ENCODE assay signal across 8 cellular contexts in genomic region chr9:93095205-93096130, GRCh38. TPM values are rescaled to one million over a fixed set of nuclear protein-coding genes. Genes with fewer than 3 reads are reported as not detected.
DNase-seq lines count a peak whose midpoint lies in the region; ATAC-seq and TF ChIP-seq lines count a peak whose summit lies in the region.

No MANE protein-coding gene starts in this region.

- peak overlapping the region; percentile 28 to 69 for H3K27ac ChIP-seq in aorta (ENCODE audit: low read depth in 1 of 2, low read length in 2 of 2)

- 6 to 13% methylated on average over 42 to 92 of the region's 95 CpGs for WGBS in aorta, 2 donors

- H3K4me1 ChIP-seq in aorta (ENCODE audit: control insufficient read depth in 1 of 2, insufficient read depth in 2 of 2, low read length in 2 of 2), result peaks cover 2 to 8% of the 10 kb centered on the region in 2 donors

- ATAC-seq in GM18517 (IDR thresholded peaks at IDR 0.05; ENCODE audit: unreplicated experiment), result peak; percentile 53
- ATAC-seq in HG03025 (IDR thresholded peaks at IDR 0.05; ENCODE audit: low FRiP score, unreplicated experiment), result peak; percentile 63
- ATAC-seq in aorta (ENCODE audit: low FRiP score), result peak; percentile 93

- DNase-seq in NCI-H2029 treated with DMSO at 0.1 percent for 48 hours (lab: John Stamatoyannopoulos, UW), result peak; percentile 98
- DNase-seq in T-helper 9 cell, result peak; percentile 100
- DNase-seq in astrocyte of the cerebellum (ENCODE audit: low read depth), result peak; percentile 94
- DNase-seq in hippocampal formation (lab: John Stamatoyannopoulos, UW), result peak; percentile 97 to 100
- DNase-seq in renal cortical epithelial cell (ENCODE audit: low read depth), result peak; percentile 89
- DNase-seq in aorta, result peak; percentile 100

- H3K36me3 ChIP-seq in aorta (ENCODE audit: control insufficient read depth in 1 of 2, insufficient read depth in 2 of 2, low read length in 1 of 2), result no peaks in the 10 kb centered on the region

- intact Hi-C loops in aorta (cut with DNase I), result loop anchor here (2.0 to 10.0 kb wide), 4 partner anchors 37 to 91 kb away; partner anchors contain the start of gene NINJ1 (in 1 of the 2)

- H3K9me3 ChIP-seq in aorta (ENCODE audit: control insufficient read depth, low read length), result peaks cover 2% of the 10 kb centered on the region

- no peaks in the 10 kb centered on the region for H3K27me3 ChIP-seq in aorta (ENCODE audit: control insufficient read depth in 1 of 2, insufficient read depth in 2 of 2, low read length in 1 of 2)

- no peak for TF ChIP-seq CTCF in astrocyte of the cerebellum (IDR thresholded peaks at IDR 0.05; ENCODE audit: low read depth, low read length, missing control alignments)

- peak overlapping the region; percentile 82 for H3K4me3 ChIP-seq in astrocyte of the cerebellum (ENCODE audit: low read depth, low read length)
- H3K4me3 ChIP-seq in aorta (ENCODE audit: low read length in 2 of 2), result peak overlapping the region in 1 of 2 donors; percentile 31

- in situ Hi-C loops in astrocyte of the cerebellum (cut with HindIII; ENCODE audit: low sequenced_read_pairs), result no loop called here

RNA-seq across cellular contexts. Expression of gene CARD19, which starts 0.5 kb away (rescaled TPM):
- total RNA-seq in renal cortical epithelial cell (38.0 and 71.7 TPM in 2 replicates), aorta (10 to 100 TPM; 47.7 to 50.5 TPM)
- polyA plus RNA-seq in aorta, result 10 to 100 TPM; 80.1 to 92.3 TPM

RNA-seq across cellular contexts. Expression of gene SUSD3, which starts 37.0 kb away (rescaled TPM):
- total RNA-seq in renal cortical epithelial cell (5.1 and 6.9 TPM in 2 replicates), aorta (10 to 100 TPM in 1 of 2 donors, 1 to 10 TPM in 1; 3.8 to 10.3 TPM)
- polyA plus RNA-seq in aorta, result 1 to 10 TPM; 2.6 to 5.0 TPM

RNA-seq across cellular contexts. Expression of gene NINJ1, which starts 38.6 kb away (rescaled TPM):
- total RNA-seq in renal cortical epithelial cell (35.1 and 81.8 TPM in 2 replicates), aorta (10 to 100 TPM; 66.8 to 80.3 TPM)
- polyA plus RNA-seq in aorta, result 100 to 1,000 TPM in 1 of 2 donors, 10 to 100 TPM in 1; 46.7 to 113 TPM
